ENCODE assay signal across 12 cellular contexts in genomic region chr12:104582739-104583138, GRCh38.
A peak's percentile ranks its signal among the peaks of the same experiment; 100 is the strongest.
DNase-seq lines count a peak whose midpoint lies in the region; ATAC-seq and TF ChIP-seq lines count a peak whose summit lies in the region.
"Had no signal": no experiment of that assay in that cellular context is flagged by ENCODE, and none has a peak within 500 bp of the region (broad histone marks: within the 10 kb centered on the region; RNA-seq: fewer than 3 reads in every experiment).

No MANE protein-coding gene starts in this region.

- H3K4me2 ChIP-seq in OCI-LY1 (ENCODE audit: low read length) = peak overlapping the region; percentile 70

- no peaks in the 10 kb centered on the region for H3K36me3 ChIP-seq in OCI-LY1 (ENCODE audit: insufficient read depth, low read length)
- H3K36me3 ChIP-seq: brain microvascular endothelial cell had no signal

- H3K9me2 ChIP-seq in OCI-LY1 (ENCODE audit: low read depth, low read length) = no peaks in the 10 kb centered on the region

- 0 out of 2 replicates have a peak, but pooled peaks cover 2% of the 10 kb centered on the region for H3F3A ChIP-seq in OCI-LY1 (ENCODE audit: insufficient read depth, low read length)

- TF ChIP-seq CTCF in GM10266 (IDR thresholded peaks at IDR 0.05; ENCODE audit: control insufficient read depth, insufficient read depth, low read depth, missing control alignments) (no peak), OCI-LY1 (IDR thresholded peaks at IDR 0.05; ENCODE audit: low read length) (no peak)

- peak overlapping the region; percentile 99 for H3K27ac ChIP-seq in OCI-LY1 (ENCODE audit: low read depth, low read length, poor library complexity, severe bottlenecking)
- H3K27ac ChIP-seq: brain microvascular endothelial cell had no signal

- no peaks in the 10 kb centered on the region for H3K9me3 ChIP-seq in OCI-LY1 (ENCODE audit: low read length)

- peak overlapping the region; percentile 70 for H3K9ac ChIP-seq in OCI-LY1 (ENCODE audit: low read length)

- no peaks in the 10 kb centered on the region for H3K27me3 ChIP-seq in OCI-LY1 (ENCODE audit: insufficient read depth, low read length)
- H3K27me3 ChIP-seq: brain microvascular endothelial cell had no signal

- H2AFZ ChIP-seq in OCI-LY1 (ENCODE audit: low read length) = no peak overlapping the region

- DNase-seq in GM10266 (ENCODE audit: extremely low spot score) (peak; percentile 63), hippocampal formation (lab: John Stamatoyannopoulos, UW) (no peak), NCI-H2107 (lab: John Stamatoyannopoulos, UW) (no peak), retina (no peak)
- DNase-seq in stimulated activated CD4-positive, alpha-beta T cell treated with anti-CD3 and anti-CD28 coated beads, Interleukin-2, amount 100 ng/mL, for 48 hours = no peak
- DNase-seq: brain microvascular endothelial cell; CD4-positive, alpha-beta T cell; NCI-H2227 treated with DMSO at 0.1 percent for 48 hours; nephron progenitor cell had no signal

- ATAC-seq in GM19372 (IDR thresholded peaks at IDR 0.05; ENCODE audit: low read depth, unreplicated experiment) = peak; percentile 76
- peak; percentile 74 for ATAC-seq in HG02973 (IDR thresholded peaks at IDR 0.05; ENCODE audit: unreplicated experiment)

- H4K20me1 ChIP-seq in OCI-LY1 (ENCODE audit: insufficient read depth, low read length) = no peaks in the 10 kb centered on the region

- peaks cover 100% of the 10 kb centered on the region for H3K4me1 ChIP-seq in OCI-LY1 (ENCODE audit: insufficient read depth, low read length, severe bottlenecking)

- H3K79me2 ChIP-seq in OCI-LY1 (ENCODE audit: insufficient read depth, low read length) = no peaks in the 10 kb centered on the region

- peak overlapping the region; percentile 40 for H3K4me3 ChIP-seq in OCI-LY1 (ENCODE audit: low read depth, low read length, poor library complexity, severe bottlenecking)
